Comparison of ENCODE assay signal across 27 cellular contexts in genomic region chr3:190436356-190436755, GRCh38. TPM values are rescaled to one million over a fixed set of nuclear protein-coding genes. Genes with fewer than 3 reads are reported as not detected.
A peak's percentile ranks its signal among the peaks of the same experiment; 100 is the strongest.
DNase-seq lines count a peak whose midpoint lies in the region; ATAC-seq and TF ChIP-seq lines count a peak whose summit lies in the region.
"Had no signal": no experiment of that assay in that cellular context is flagged by ENCODE, and none has a peak within 500 bp of the region (broad histone marks: within the 10 kb centered on the region; RNA-seq: fewer than 3 reads in every experiment).

No MANE protein-coding gene starts in this region.

- no peaks in the 10 kb centered on the region for H3K4me1 ChIP-seq in upper lobe of right lung
- H3K4me1 ChIP-seq: Caco-2 had no signal

- intact Hi-C loops in upper lobe of right lung (cut with DNase I) = no loop called here

- H3K9me3 ChIP-seq in upper lobe of right lung = no peaks in the 10 kb centered on the region
- H3K9me3 ChIP-seq: Caco-2 had no signal

- H3K4me3 ChIP-seq in upper lobe of right lung = no peak overlapping the region

- TF ChIP-seq CTCF in upper lobe of right lung (IDR thresholded peaks at IDR 0.05) = no peak

- no peak for ATAC-seq in GM18861 (IDR thresholded peaks at IDR 0.05; ENCODE audit: unreplicated experiment)
- no peak for ATAC-seq in upper lobe of right lung
- ATAC-seq: HCT116, Panc1, SK-N-SH treated with all-trans-retinoic acid at 6 μM for 48 hours had no signal

- H3K36me3 ChIP-seq in upper lobe of right lung = no peaks in the 10 kb centered on the region

- H3K27ac ChIP-seq in upper lobe of right lung = no peak overlapping the region

- H3K27me3 ChIP-seq in upper lobe of right lung = no peaks in the 10 kb centered on the region

- in situ Hi-C loops in KBM-7 (cut with MboI; ENCODE audit: low pct_unique_long_range_greater_than_20kb, low sequenced_read_pairs) = no loop called here

- DNase-seq in KBM-7 (peak; percentile 67), NOMO-1 treated with DMSO at 0.1 percent for 48 hours (lab: John Stamatoyannopoulos, UW; ENCODE audit: unreplicated experiment) (peak; percentile 45), SKM-1 treated with dmso at 0.1 percent for 144 hours (lab: John Stamatoyannopoulos, UW; ENCODE audit: unreplicated experiment) (peak; percentile 74), myocyte (ENCODE audit: low read depth) (peak; percentile 48), NCI-H345 treated with DMSO at 0.1 percent for 48 hours (lab: John Stamatoyannopoulos, UW; ENCODE audit: unreplicated experiment) (no peak), upper lobe of right lung (no peak)
- DNase-seq: Caco-2; CD4-positive, alpha-beta memory T cell; DMS 273 treated with DMSO at 0.1 percent for 48 hours; GOT3; Kasumi-1; NCI-H1105 treated with DMSO at 0.1 percent for 48 hours; NCI-H1694; NCI-H2081; NCI-H2171; NCI-H345; NCI-H524 treated with DMSO at 0.1 percent for 48 hours; NCI-H82 had no signal

RNA-seq across cellular contexts. Expression of gene TMEM207, which starts 13.3 kb away (rescaled TPM):
- total RNA-seq in myocyte (not detected in 2 replicates), upper lobe of right lung (not detected)
- polyA plus RNA-seq in myocyte (2012) = not detected
- total RNA-seq: A673; Caco-2; CD4-positive, alpha-beta memory T cell; G401; MCF 10A; T-helper 1 cell treated with Interleukin-12 subunit alpha and Interleukin-12 subunit beta and Interleukin-4 antibody, amounts not matched to agents 30 ng/mL and 1 ng/mL, for 36 hours had no signal
- polyA plus RNA-seq: BJ; CD4-positive, alpha-beta memory T cell had no signal

RNA-seq across cellular contexts. Expression of gene CLDN16, which starts 48.4 kb away (rescaled TPM):
- total RNA-seq in myocyte (not detected in 2 replicates), upper lobe of right lung (0.14 TPM)
- 0.06 TPM for polyA plus RNA-seq in myocyte (2012)
- total RNA-seq: CD4-positive, alpha-beta memory T cell; G401; T-helper 1 cell treated with Interleukin-12 subunit alpha and Interleukin-12 subunit beta and Interleukin-4 antibody, amounts not matched to agents 30 ng/mL and 1 ng/mL, for 36 hours had no signal
- polyA plus RNA-seq: BJ; CD4-positive, alpha-beta memory T cell had no signal

Comparison
In these comparisons a context has a peak if more than half of its experiments do, and no peak if none do; other contexts are left out.
1. DNase-seq: peak in KBM-7 (single experiment), NOMO-1 treated with DMSO at 0.1 percent for 48 hours (single experiment), SKM-1 treated with dmso at 0.1 percent for 144 hours (single experiment) and myocyte (single experiment); none in NCI-H345 treated with DMSO at 0.1 percent for 48 hours (single experiment) and upper lobe of right lung (single experiment).